ENCODE assay signal across 20 cellular contexts in the genomic region with DNA sequence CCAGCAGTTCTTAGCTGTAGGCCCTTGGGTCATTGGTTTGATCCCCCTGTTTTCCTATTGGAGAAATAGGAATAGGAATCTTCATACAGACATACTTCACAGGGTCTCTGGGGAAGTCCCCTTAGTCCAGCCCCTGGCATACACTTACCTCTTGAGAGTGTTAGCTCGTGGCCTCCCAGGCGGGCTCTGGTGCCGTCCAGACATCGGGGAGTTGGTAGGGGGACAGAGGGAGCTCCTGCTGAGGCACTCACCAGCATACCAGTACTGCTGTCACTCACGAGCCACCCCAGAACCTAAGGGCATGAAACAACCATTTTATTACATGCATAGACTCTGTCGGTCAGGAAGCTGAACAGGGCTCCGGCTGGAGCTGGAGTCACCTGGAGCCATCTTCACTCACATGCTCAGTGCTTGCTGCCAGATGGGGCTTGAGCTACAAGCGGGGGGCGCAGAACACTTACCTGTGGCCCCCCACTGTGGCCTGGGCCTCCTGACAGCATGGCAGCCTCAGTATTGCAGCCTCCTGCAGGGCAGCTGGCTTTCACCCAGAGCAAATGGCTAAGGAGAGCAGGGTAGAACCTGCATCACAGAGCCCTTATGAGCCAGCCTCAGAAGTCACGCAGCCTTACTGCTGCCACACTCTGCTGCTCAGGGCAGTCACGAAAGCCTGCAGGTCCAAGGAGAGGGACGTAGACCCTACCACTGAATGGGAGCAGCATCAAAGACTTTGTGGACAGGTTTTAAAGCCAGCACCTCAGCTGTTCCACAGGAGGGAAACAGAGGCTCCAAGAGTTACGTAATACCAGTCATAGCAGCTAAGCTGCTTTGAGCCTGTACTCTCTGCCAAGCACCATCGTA. TPM values are rescaled to one million over a fixed set of nuclear protein-coding genes. Genes with fewer than 3 reads are reported as not detected.
DNase-seq lines count a peak whose midpoint lies in the region; ATAC-seq, FAIRE-seq and TF ChIP-seq lines count a peak whose summit lies in the region.
"Had no signal": no experiment of that assay in that cellular context is flagged by ENCODE, and none has a peak within 500 bp of the region (broad histone marks: within the 10 kb centered on the region; RNA-seq: fewer than 3 reads in every experiment).

No MANE protein-coding gene starts in this region.

- H3K9me3 ChIP-seq in spleen: no peaks in the 10 kb centered on the region
- H3K9me3 ChIP-seq: A549, tibial nerve had no signal

- H3K4me1 ChIP-seq in spleen: peaks cover 0 to 55% (median 22%) of the 10 kb centered on the region in 6 donors
- H3K4me1 ChIP-seq: A549 had no signal

- H3K27ac Mint-ChIP-seq in WTC11: no peak overlapping the region
- H3K27ac Mint-ChIP-seq: activated CD8-positive, alpha-beta memory T cell treated with anti-CD3 and anti-CD28 coated beads, Interleukin-2, amount 10 ng/mL, durations not matched to agents 7 days and 5 days; activated naive CD4-positive, alpha-beta T cell treated with anti-CD3 and anti-CD28 coated beads, Interleukin-2, amount 50 U/mL, for 72 hours; CD4-positive, alpha-beta T cell had no signal

- peaks cover 0 to 16% (median 0%) of the 10 kb centered on the region in 6 donors for H3K36me3 ChIP-seq in spleen
- H3K36me3 ChIP-seq: neural progenitor cell, tibial nerve had no signal

- H3K27ac ChIP-seq in spleen: peak overlapping the region in 7 of 8 donors; percentile 51 to 88 (median 80)
- H3K27ac ChIP-seq: A549, neural progenitor cell, tibial nerve had no signal

- CTCF ChIA-PET in WTC11 (lab: Charles Lee): interaction anchor here (0.6 to 0.7 kb wide), 2 partner anchors 8 to 213 kb away, joined by 3 to 7 read pairs; no protein-coding TSS in a partner anchor

- no peaks in the 10 kb centered on the region for H3K27me3 ChIP-seq in spleen (replicated peaks in 1 of 7)
- H3K27me3 ChIP-seq: neural progenitor cell, tibial nerve had no signal

- no peaks in the 10 kb centered on the region for H3K9me3 Mint-ChIP-seq in WTC11
- H3K9me3 Mint-ChIP-seq: activated naive CD4-positive, alpha-beta T cell treated with anti-CD3 and anti-CD28 coated beads, Interleukin-2, amount 50 U/mL, for 72 hours; CD4-positive, alpha-beta T cell; neural progenitor cell had no signal

- FAIRE-seq in frontal cortex (lab: Jason Lieb, UNC): no peak
- FAIRE-seq: A549 had no signal

- no peaks in the 10 kb centered on the region; the same call in 1 of the 2 replicates for H3K27me3 Mint-ChIP-seq in WTC11 (ENCODE audit: low read depth)
- H3K27me3 Mint-ChIP-seq: activated CD8-positive, alpha-beta memory T cell treated with anti-CD3 and anti-CD28 coated beads, Interleukin-2, amount 10 ng/mL, durations not matched to agents 7 days and 5 days; CD4-positive, alpha-beta T cell had no signal

- ATAC-seq in WTC11: no peak
- ATAC-seq: activated CD8-positive, alpha-beta memory T cell treated with anti-CD3 and anti-CD28 coated beads, Interleukin-2, amount 10 ng/mL, durations not matched to agents 7 days and 5 days; activated naive CD4-positive, alpha-beta T cell treated with anti-CD3 and anti-CD28 coated beads, Interleukin-2, amount 50 U/mL, for 72 hours had no signal

- no peak for TF ChIP-seq CTCF in WTC11 (IDR thresholded peaks at IDR 0.05)
- TF ChIP-seq CTCF in spleen (IDR thresholded peaks at IDR 0.05 in 8 of 11, conservative IDR thresholded peaks at IDR 0.05 in 3 of 11): no peak

- TF ChIP-seq POLR2A in spleen (IDR thresholded peaks at IDR 0.05): no peak

- no peak overlapping the region for H3K4me3 Mint-ChIP-seq in WTC11
- H3K4me3 Mint-ChIP-seq: activated CD8-positive, alpha-beta memory T cell treated with anti-CD3 and anti-CD28 coated beads, Interleukin-2, amount 10 ng/mL, durations not matched to agents 7 days and 5 days; CD4-positive, alpha-beta T cell had no signal

- WGBS in spleen, 5 donors: 88 to 92% (median 92%) methylated on average over 10 to 14 of the region's 14 CpGs

- intact Hi-C loops in spleen (cut with DNase I; ENCODE audit: low total_unique reads): no loop called here

- H3K4me3 ChIP-seq in spleen: no peak overlapping the region
- H3K4me3 ChIP-seq: A549, neural progenitor cell, tibial nerve had no signal

- POLR2A ChIA-PET in WTC11 (lab: Charles Lee): no interaction called here

- DNase-seq in activated T-cell treated with anti-CD3 and anti-CD28 coated beads, Interleukin-2, amount 50 U/mL, for 1 hour: peak; percentile 13
- DNase-seq in activated T-cell treated with anti-CD3 and anti-CD28 coated beads for 4 hours (no peak), WTC11 (ENCODE audit: low spot score) (peak; percentile 5), islet precursor cell (peak; percentile 42), spleen (peak; percentile 55), NCI-H1436 (lab: John Stamatoyannopoulos, UW) (no peak), frontal cortex (ENCODE audit: low spot score in 2 of 2) (no peak), NCI-H128 (lab: John Stamatoyannopoulos, UW; ENCODE audit: unreplicated experiment) (no peak)
- DNase-seq: activated CD8-positive, alpha-beta memory T cell treated with anti-CD3 and anti-CD28 coated beads, Interleukin-2, amount 10 ng/mL, durations not matched to agents 7 days and 5 days; DMS79 treated with DMSO at 0.1 percent for 48 hours; foreskin melanocyte; GOT3; NCI-H2107; stimulated activated CD4-positive, alpha-beta T cell treated with anti-CD3 and anti-CD28 coated beads, Interleukin-4, amount 100 ng/mL, for 24 hours; SW 1271 had no signal

- H3K36me3 Mint-ChIP-seq in WTC11: no peaks in the 10 kb centered on the region
- H3K36me3 Mint-ChIP-seq: activated CD8-positive, alpha-beta memory T cell treated with anti-CD3 and anti-CD28 coated beads, Interleukin-2, amount 10 ng/mL, durations not matched to agents 7 days and 5 days; activated naive CD4-positive, alpha-beta T cell treated with anti-CD3 and anti-CD28 coated beads, Interleukin-2, amount 50 U/mL, for 72 hours; neural progenitor cell had no signal

- peaks cover 12% of the 10 kb centered on the region for H3K4me1 Mint-ChIP-seq in WTC11
- H3K4me1 Mint-ChIP-seq: activated CD8-positive, alpha-beta memory T cell treated with anti-CD3 and anti-CD28 coated beads, Interleukin-2, amount 10 ng/mL, durations not matched to agents 7 days and 5 days had no signal

TF ChIP-seq in WTC11, 78 proteins besides CTCF, POLR2A, EP300 and RAD21:
- TF ChIP-seq, protein P1, sequence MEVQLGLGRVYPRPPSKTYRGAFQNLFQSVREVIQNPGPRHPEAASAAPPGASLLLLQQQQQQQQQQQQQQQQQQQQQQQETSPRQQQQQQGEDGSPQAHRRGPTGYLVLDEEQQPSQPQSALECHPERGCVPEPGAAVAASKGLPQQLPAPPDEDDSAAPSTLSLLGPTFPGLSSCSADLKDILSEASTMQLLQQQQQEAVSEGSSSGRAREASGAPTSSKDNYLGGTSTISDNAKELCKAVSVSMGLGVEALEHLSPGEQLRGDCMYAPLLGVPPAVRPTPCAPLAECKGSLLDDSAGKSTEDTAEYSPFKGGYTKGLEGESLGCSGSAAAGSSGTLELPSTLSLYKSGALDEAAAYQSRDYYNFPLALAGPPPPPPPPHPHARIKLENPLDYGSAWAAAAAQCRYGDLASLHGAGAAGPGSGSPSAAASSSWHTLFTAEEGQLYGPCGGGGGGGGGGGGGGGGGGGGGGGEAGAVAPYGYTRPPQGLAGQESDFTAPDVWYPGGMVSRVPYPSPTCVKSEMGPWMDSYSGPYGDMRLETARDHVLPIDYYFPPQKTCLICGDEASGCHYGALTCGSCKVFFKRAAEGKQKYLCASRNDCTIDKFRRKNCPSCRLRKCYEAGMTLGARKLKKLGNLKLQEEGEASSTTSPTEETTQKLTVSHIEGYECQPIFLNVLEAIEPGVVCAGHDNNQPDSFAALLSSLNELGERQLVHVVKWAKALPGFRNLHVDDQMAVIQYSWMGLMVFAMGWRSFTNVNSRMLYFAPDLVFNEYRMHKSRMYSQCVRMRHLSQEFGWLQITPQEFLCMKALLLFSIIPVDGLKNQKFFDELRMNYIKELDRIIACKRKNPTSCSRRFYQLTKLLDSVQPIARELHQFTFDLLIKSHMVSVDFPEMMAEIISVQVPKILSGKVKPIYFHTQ (CRISPR knock-in tag; IDR thresholded peaks at IDR 0.05): no peak
- TF ChIP-seq HMGA2 (CRISPR knock-in tag; IDR thresholded peaks at IDR 0.05): no peak

RNA-seq across cellular contexts. Expression of a gene that starts 58.3 kb away (rescaled TPM):
- total RNA-seq in WTC11 (2021): 4.5 to 6.7 TPM (median 6.3 TPM) in 3 replicates
- 100 to 1,000 TPM in 1 of 7 donors, 10 to 100 TPM in 6; 45.4 to 103 (median 66.2) TPM for total RNA-seq in spleen
- 10 to 100 TPM in 2 of 3 donors, 1 to 10 TPM in 1; 6.6 to 11.8 (median 11.8) TPM for polyA plus RNA-seq in spleen
- total RNA-seq in frontal cortex: 2.0 TPM
- total RNA-seq: activated CD8-positive, alpha-beta memory T cell treated with anti-CD3 and anti-CD28 coated beads, Interleukin-2, amount 10 ng/mL, durations not matched to agents 7 days and 5 days; activated naive CD4-positive, alpha-beta T cell treated with anti-CD3 and anti-CD28 coated beads, Interleukin-2, amount 50 U/mL, for 72 hours; CD4-positive, alpha-beta T cell had no signal

Comparison
In these comparisons a context has a peak if more than half of its experiments do, and no peak if none do; other contexts are left out.
1. DNase-seq: peak in activated T-cell treated with anti-CD3 and anti-CD28 coated beads, Interleukin-2, amount 50 U/mL, for 1 hour (single experiment), WTC11 (single experiment), islet precursor cell (single experiment) and spleen (single experiment); none in activated T-cell treated with anti-CD3 and anti-CD28 coated beads for 4 hours (single experiment), NCI-H1436 (single experiment), frontal cortex (0 of 2) and NCI-H128 (single experiment).